In the genomic region with DNA sequence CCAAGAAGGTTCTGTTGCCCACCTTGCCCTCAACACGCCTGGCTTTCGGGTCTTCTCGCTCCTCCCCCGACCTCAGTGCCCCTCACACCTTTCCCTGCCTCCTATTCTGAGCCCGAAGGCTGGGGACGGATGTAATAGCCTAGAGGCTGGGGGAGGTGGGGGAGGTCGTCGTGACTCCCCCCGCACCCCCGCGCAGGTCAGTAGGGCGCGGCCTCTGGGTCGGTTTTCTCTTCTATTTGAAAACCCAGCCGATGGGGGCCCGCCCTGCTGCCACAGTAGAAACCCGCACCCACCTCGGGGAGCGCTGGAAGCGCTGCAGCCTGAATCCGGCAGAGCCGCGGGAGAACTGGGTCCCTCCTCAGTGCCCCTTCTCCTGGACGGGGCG, we compare ENCODE assay signal across 8 cellular contexts. TPM values are rescaled to one million over a fixed set of nuclear protein-coding genes. Genes with fewer than 3 reads are reported as not detected.
DNase-seq lines count a peak whose midpoint lies in the region; ATAC-seq and TF ChIP-seq lines count a peak whose summit lies in the region.

No MANE protein-coding gene starts in this region.

- H3K4me1 Mint-ChIP-seq in activated B cell treated with CpG ODN at 0.5 μM for 24 hours, result peaks cover 6% of the 10 kb centered on the region

- peaks cover 4% of the 10 kb centered on the region; the same call in 1 of the 2 replicates for H3K27me3 ChIP-seq in iPS-20b (ENCODE audit: insufficient read depth, low read length)

- H3K9ac ChIP-seq in ES-I3 (ENCODE audit: low read depth, low read length), result peak overlapping the region; percentile 85
- H3K9ac ChIP-seq in iPS-20b (ENCODE audit: low read depth, low read length), result peak overlapping the region; percentile 91; the same call in 1 of the 2 replicates

- H3K36me3 Mint-ChIP-seq in activated B cell treated with CpG ODN at 0.5 μM for 24 hours (ENCODE audit: low read depth), result no peaks in the 10 kb centered on the region

- DNase-seq in activated B cell treated with CpG ODN at 0.5 μM for 24 hours, result no peak
- no peak for DNase-seq in skeletal muscle cell (ENCODE audit: low read depth)
- DNase-seq in effector CD4-positive, alpha-beta T cell, result no peak
- no peak for DNase-seq in AG08395 (ENCODE audit: low spot score)
- no peak for DNase-seq in stimulated activated CD4-positive, alpha-beta T cell treated with anti-CD3 and anti-CD28 coated beads, Interleukin-2, amount 100 ng/mL, for 24 hours
- DNase-seq in CD1c-positive myeloid dendritic cell (ENCODE audit: extremely low spot score), result no peak

- peak overlapping the region; percentile 78 for H3K27ac ChIP-seq in iPS-20b (ENCODE audit: low read length)

- CTCF ChIA-PET in activated B cell treated with CpG ODN at 0.5 μM for 24 hours (lab: Charles Lee), result no interaction called here

- no peak for ATAC-seq in activated B cell treated with CpG ODN at 0.5 μM for 24 hours (ENCODE audit: low read depth)

- POLR2A ChIA-PET in activated B cell treated with CpG ODN at 0.5 μM for 24 hours (lab: Charles Lee), result no interaction called here

- intact Hi-C loops in activated B cell treated with CpG ODN at 0.5 μM for 24 hours (cut with micrococcal nuclease), result no loop called here

- H3K27me3 Mint-ChIP-seq in activated B cell treated with CpG ODN at 0.5 μM for 24 hours, result peaks cover 13% of the 10 kb centered on the region

- H3K4me3 ChIP-seq in iPS-20b (ENCODE audit: low read length) (peak overlapping the region; percentile 82), skeletal muscle cell (ENCODE audit: low read depth, low read length) (peak overlapping the region; percentile 52)

- H3K4me3 Mint-ChIP-seq in activated B cell treated with CpG ODN at 0.5 μM for 24 hours, result peak overlapping the region; percentile 75

- H3K9me3 ChIP-seq in ES-I3 (ENCODE audit: control insufficient read depth, insufficient read depth, low read length), result no peaks in the 10 kb centered on the region
- no peaks in the 10 kb centered on the region for H3K9me3 ChIP-seq in iPS-20b (ENCODE audit: insufficient read depth, low read depth, low read length)

- no peak overlapping the region for H3K27ac Mint-ChIP-seq in activated B cell treated with CpG ODN at 0.5 μM for 24 hours

- H3K4me1 ChIP-seq in ES-I3 (ENCODE audit: insufficient read depth, low read length) (peaks cover 28% of the 10 kb centered on the region), iPS-20b (ENCODE audit: insufficient read depth, low read length) (peaks cover 35% of the 10 kb centered on the region)

- H3K9me3 Mint-ChIP-seq in activated B cell treated with CpG ODN at 0.5 μM for 24 hours, result no peaks in the 10 kb centered on the region

- no peaks in the 10 kb centered on the region for H3K36me3 ChIP-seq in ES-I3 (ENCODE audit: insufficient read depth, low read length)
- peaks cover 6% of the 10 kb centered on the region; the same call in 1 of the 2 replicates for H3K36me3 ChIP-seq in iPS-20b (ENCODE audit: insufficient read depth, low read depth, low read length)

- no peak for TF ChIP-seq CTCF in activated B cell treated with CpG ODN at 0.5 μM for 24 hours (IDR thresholded peaks at IDR 0.05)

RNA-seq across cellular contexts. Expression of a gene that starts 1.0 kb away (rescaled TPM):
- 0.91 and 0.93 TPM in 2 replicates for total RNA-seq in activated B cell treated with CpG ODN at 0.5 μM for 24 hours

RNA-seq across cellular contexts. Expression of a gene that starts 49.1 kb away (rescaled TPM):
- 3.3 and 5.5 TPM in 2 replicates for total RNA-seq in activated B cell treated with CpG ODN at 0.5 μM for 24 hours
